In the genomic region with DNA sequence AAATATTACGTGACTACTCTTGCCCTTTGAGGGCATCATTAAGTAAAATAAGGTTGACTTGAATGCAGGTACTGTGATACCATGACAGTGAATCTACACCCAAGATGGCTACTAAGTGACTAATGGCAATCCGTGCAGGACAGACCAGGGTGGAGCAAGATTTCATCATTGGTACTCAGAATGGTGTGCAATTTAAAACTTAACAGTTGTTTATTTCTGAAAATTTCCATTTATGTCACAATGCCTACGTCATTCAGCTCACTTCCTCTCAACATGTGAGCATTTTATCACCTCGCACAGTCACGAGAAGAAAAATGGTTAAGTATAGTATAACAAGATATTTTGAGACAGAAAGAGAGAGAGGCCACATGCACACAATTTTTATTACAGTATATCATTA, we compare ENCODE assay signal across 19 cellular contexts.
"Had no signal": no experiment of that assay in that cellular context is flagged by ENCODE, and none has a peak within 500 bp of the region (broad histone marks: within the 10 kb centered on the region; RNA-seq: fewer than 3 reads in every experiment).

No MANE protein-coding gene starts in this region.

- H3K36me3 ChIP-seq: ascending aorta, breast epithelium, neutrophil, tibial artery, uterus had no signal

- H3K9me3 ChIP-seq: ascending aorta, breast epithelium, neutrophil, uterus had no signal

- H3K4me1 Mint-ChIP-seq: activated CD4-positive, alpha-beta T cell treated with anti-CD3 and anti-CD28 coated beads, Interleukin-2, amount 10 ng/mL, durations not matched to agents 7 days and 5 days; activated naive CD8-positive, alpha-beta T cell treated with anti-CD3 and anti-CD28 coated beads, Interleukin-2, amount 50 U/mL, for 24 hours; activated T-helper 17 cell treated with anti-CD3 and anti-CD28 coated beads, Interleukin-2, amount 50 U/mL, for 72 hours; naive B cell had no signal

- H3K4me3 Mint-ChIP-seq: activated CD4-positive, alpha-beta T cell treated with anti-CD3 and anti-CD28 coated beads, Interleukin-2, amount 10 ng/mL, durations not matched to agents 7 days and 5 days; activated naive CD4-positive, alpha-beta T cell treated with anti-CD3 and anti-CD28 coated beads for 36 hours; activated naive CD8-positive, alpha-beta T cell treated with anti-CD3 and anti-CD28 coated beads, Interleukin-2, amount 50 U/mL, for 24 hours; activated T-helper 17 cell treated with anti-CD3 and anti-CD28 coated beads, Interleukin-2, amount 50 U/mL, for 72 hours; dendritic cell treated with granulocyte-macrophage colony-stimulating factor and Interleukin-4, amounts not matched to agents 40 ng/mL and 50 ng/mL, for 4 days; naive B cell had no signal

- H3K4me2 ChIP-seq: hepatocyte had no signal

- H3K27me3 ChIP-seq: ascending aorta, breast epithelium, hepatocyte, tibial artery, uterus had no signal

- H2AFZ ChIP-seq: hepatocyte, parathyroid adenoma had no signal

- DNase-seq: activated CD4-positive, alpha-beta T cell treated with anti-CD3 and anti-CD28 coated beads, Interleukin-2, amount 10 ng/mL, durations not matched to agents 7 days and 5 days; activated CD8-positive, alpha-beta memory T cell treated with anti-CD3 and anti-CD28 coated beads for 24 hours; activated naive CD4-positive, alpha-beta T cell treated with anti-CD3 and anti-CD28 coated beads for 36 hours; activated naive CD8-positive, alpha-beta T cell treated with anti-CD3 and anti-CD28 coated beads, Interleukin-2, amount 50 U/mL, for 24 hours; effector memory CD4-positive, alpha-beta T cell; naive B cell; retina; stimulated activated CD4-positive, alpha-beta T cell treated with anti-CD3 and anti-CD28 coated beads, Interleukin-2, amount 100 ng/mL, for 48 hours; stimulated activated naive CD4-positive, alpha-beta T cell; tibial artery; uterus had no signal

- H3K4me3 ChIP-seq: ascending aorta, breast epithelium, hepatocyte, tibial artery, uterus had no signal

- H3K9ac ChIP-seq: parathyroid adenoma had no signal

- H3K4me1 ChIP-seq: ascending aorta, breast epithelium, parathyroid adenoma, tibial artery, uterus had no signal

- H3K27ac ChIP-seq: ascending aorta, breast epithelium, hepatocyte, neutrophil, parathyroid adenoma, tibial artery, uterus had no signal

- H3K79me2 ChIP-seq: hepatocyte, parathyroid adenoma had no signal

- H3K27ac Mint-ChIP-seq: activated CD4-positive, alpha-beta T cell treated with anti-CD3 and anti-CD28 coated beads, Interleukin-2, amount 10 ng/mL, durations not matched to agents 7 days and 5 days; activated naive CD4-positive, alpha-beta T cell treated with anti-CD3 and anti-CD28 coated beads for 36 hours; activated naive CD8-positive, alpha-beta T cell treated with anti-CD3 and anti-CD28 coated beads, Interleukin-2, amount 50 U/mL, for 24 hours; activated T-helper 17 cell treated with anti-CD3 and anti-CD28 coated beads, Interleukin-2, amount 50 U/mL, for 72 hours; dendritic cell treated with granulocyte-macrophage colony-stimulating factor and Interleukin-4, amounts not matched to agents 40 ng/mL and 50 ng/mL, for 4 days had no signal

- ATAC-seq: activated naive CD8-positive, alpha-beta T cell treated with anti-CD3 and anti-CD28 coated beads, Interleukin-2, amount 50 U/mL, for 24 hours; activated T-helper 17 cell treated with anti-CD3 and anti-CD28 coated beads, Interleukin-2, amount 50 U/mL, for 72 hours; left lobe of liver had no signal
